Comparison of ENCODE assay signal across 8 cellular contexts in genomic region chr12:76183459-76184186, GRCh38.
DNase-seq lines count a peak whose midpoint lies in the region; ATAC-seq and TF ChIP-seq lines count a peak whose summit lies in the region.

No MANE protein-coding gene starts in this region.

- H3K4me3 Mint-ChIP-seq in stimulated activated effector memory CD8-positive, alpha-beta T cell treated with anti-CD3 and anti-CD28 coated beads, Interleukin-12 subunit alpha, Interleukin-12 subunit beta, amount 100 ng/mL, for 72 hours: no peak overlapping the region

- H3K4me3 ChIP-seq in ACC112 (ENCODE audit: low read depth, low read length) (no peak overlapping the region), SJSA1 (no peak overlapping the region), fibroblast of villous mesenchyme (ENCODE audit: low read depth, low read length) (no peak overlapping the region)

- no peaks in the 10 kb centered on the region for H3K27me3 ChIP-seq in ACC112 (ENCODE audit: insufficient read depth, low read length)
- H3K27me3 ChIP-seq in SJSA1 (replicated peaks): no peaks in the 10 kb centered on the region

- TF ChIP-seq CTCF in fibroblast of villous mesenchyme (IDR thresholded peaks at IDR 0.05; ENCODE audit: insufficient read depth, low read depth, low read length): no peak

- no peaks in the 10 kb centered on the region for H3K9me3 Mint-ChIP-seq in stimulated activated effector memory CD8-positive, alpha-beta T cell treated with anti-CD3 and anti-CD28 coated beads, Interleukin-12 subunit alpha, Interleukin-12 subunit beta, amount 100 ng/mL, for 72 hours

- no peaks in the 10 kb centered on the region for H3K36me3 ChIP-seq in ACC112 (ENCODE audit: insufficient read depth, low read length)
- H3K36me3 ChIP-seq in SJSA1: no peaks in the 10 kb centered on the region

- peak overlapping the region; percentile 88 for H2AFZ ChIP-seq in ACC112 (ENCODE audit: low read length, unreplicated experiment)

- H3K79me2 ChIP-seq in ACC112 (ENCODE audit: control insufficient read depth, insufficient read depth, low read length, unreplicated experiment): no peaks in the 10 kb centered on the region

- H3K4me1 ChIP-seq in ACC112 (ENCODE audit: control insufficient read depth, insufficient read depth, low read length, unreplicated experiment) (peaks cover 16% of the 10 kb centered on the region), SJSA1 (replicated peaks) (peaks cover 21% of the 10 kb centered on the region)

- no peaks in the 10 kb centered on the region for H3K36me3 Mint-ChIP-seq in stimulated activated effector memory CD8-positive, alpha-beta T cell treated with anti-CD3 and anti-CD28 coated beads, Interleukin-12 subunit alpha, Interleukin-12 subunit beta, amount 100 ng/mL, for 72 hours

- H3K9me3 ChIP-seq in SJSA1 (replicated peaks): no peaks in the 10 kb centered on the region

- H3K27ac ChIP-seq in ACC112 (ENCODE audit: low read depth, low read length): peak overlapping the region; percentile 76
- peak overlapping the region; percentile 55 for H3K27ac ChIP-seq in SJSA1

- no peak overlapping the region for H3K27ac Mint-ChIP-seq in stimulated activated effector memory CD8-positive, alpha-beta T cell treated with anti-CD3 and anti-CD28 coated beads, Interleukin-12 subunit alpha, Interleukin-12 subunit beta, amount 100 ng/mL, for 72 hours

- ATAC-seq in GM18868 (IDR thresholded peaks at IDR 0.05; ENCODE audit: unreplicated experiment): peak; percentile 95
- peak; percentile 78 for ATAC-seq in HG03045 (IDR thresholded peaks at IDR 0.05; ENCODE audit: unreplicated experiment)
- peak; percentile 90 for ATAC-seq in stimulated activated effector memory CD8-positive, alpha-beta T cell treated with anti-CD3 and anti-CD28 coated beads, Interleukin-12 subunit alpha, Interleukin-12 subunit beta, amount 100 ng/mL, for 72 hours

- peak; percentile 85 to 89 for DNase-seq in SJSA1 (ENCODE audit: low read depth in 1 of 2, low spot score in 2 of 2)
- peak; percentile 96 for DNase-seq in fibroblast of villous mesenchyme (ENCODE audit: low read depth)
- DNase-seq in stimulated activated effector memory CD8-positive, alpha-beta T cell treated with anti-CD3 and anti-CD28 coated beads, Interleukin-12 subunit alpha, Interleukin-12 subunit beta, amount 100 ng/mL, for 72 hours (ENCODE audit: low spot score in 2 of 2): peak; percentile 8 to 75
- no peak for DNase-seq in Kasumi-1 (lab: John Stamatoyannopoulos, UW)
- no peak for DNase-seq in OCI-M2 (lab: John Stamatoyannopoulos, UW; ENCODE audit: unreplicated experiment)

- peaks cover 7% of the 10 kb centered on the region for H3K4me1 Mint-ChIP-seq in stimulated activated effector memory CD8-positive, alpha-beta T cell treated with anti-CD3 and anti-CD28 coated beads, Interleukin-12 subunit alpha, Interleukin-12 subunit beta, amount 100 ng/mL, for 72 hours

Comparison
In these comparisons a context has a peak if more than half of its experiments do, and no peak if none do; other contexts are left out.
1. DNase-seq: peak in SJSA1 (2 of 2), fibroblast of villous mesenchyme (single experiment) and stimulated activated effector memory CD8-positive, alpha-beta T cell treated with anti-CD3 and anti-CD28 coated beads, Interleukin-12 subunit alpha, Interleukin-12 subunit beta, amount 100 ng/mL, for 72 hours (2 of 2); none in Kasumi-1 (0 of 2) and OCI-M2 (single experiment).
2. Peak in every context shown above with its lines, with median percentiles within 50 percentile points of each other: ATAC-seq.